ENCODE assay signal across 12 cellular contexts in genomic region chr10:27529010-27529783, GRCh38. TPM values are rescaled to one million over a fixed set of nuclear protein-coding genes. Genes with fewer than 3 reads are reported as not detected.
DNase-seq lines count a peak whose midpoint lies in the region; ATAC-seq, FAIRE-seq and TF ChIP-seq lines count a peak whose summit lies in the region.
"Had no signal": no experiment of that assay in that cellular context is flagged by ENCODE, and none has a peak within 500 bp of the region (broad histone marks: within the 10 kb centered on the region; RNA-seq: fewer than 3 reads in every experiment).

No MANE protein-coding gene starts in this region.

- POLR2A ChIA-PET in CD4-positive, alpha-beta T cell (lab: Charles Lee): interaction anchor here (2.8 kb wide), 1 partner anchor 25 kb away, joined by 13 read pairs; the partner anchor contains the start of gene RAB18
- POLR2A ChIA-PET in naive thymus-derived CD8-positive, alpha-beta T cell (lab: Charles Lee): no interaction called here

- no peak for ATAC-seq in CD4-positive, alpha-beta T cell (ENCODE audit: poor library complexity)
- ATAC-seq in naive thymus-derived CD8-positive, alpha-beta T cell: no peak

- intact Hi-C loops in CD4-positive, alpha-beta T cell (cut with DNase I, micrococcal nuclease): no loop called here

- H4K20me1 ChIP-seq in astrocyte (ENCODE audit: insufficient read depth, low read length): peaks cover 56% of the 10 kb centered on the region

- no peak overlapping the region for H3K4me3 Mint-ChIP-seq in CD4-positive, alpha-beta T cell
- H3K4me3 Mint-ChIP-seq in astrocyte (ENCODE audit: unreplicated experiment): no peak overlapping the region
- peak overlapping the region in 1 of 10 donors; percentile 3 for H3K4me3 Mint-ChIP-seq in naive thymus-derived CD8-positive, alpha-beta T cell

- H3K9me3 ChIP-seq in CD4-positive, alpha-beta T cell (ENCODE audit: control insufficient read depth, low read length): no peaks in the 10 kb centered on the region
- H3K9me3 ChIP-seq in HUES64 (ENCODE audit: insufficient read depth, low read depth, low read length): no peaks in the 10 kb centered on the region
- no peaks in the 10 kb centered on the region for H3K9me3 ChIP-seq in astrocyte (ENCODE audit: insufficient read depth, low read depth, low read length)

- CTCF ChIA-PET in CD4-positive, alpha-beta T cell (lab: Charles Lee): interaction anchor here (1.0 kb wide), 1 partner anchor 10 kb away, joined by 3 read pairs; no protein-coding TSS in a partner anchor

- no CpG with 5 or more reads among the region's 3 CpGs for WGBS in HUES64

- peaks cover 48% of the 10 kb centered on the region for H3K36me3 Mint-ChIP-seq in CD4-positive, alpha-beta T cell (ENCODE audit: low read depth)
- H3K36me3 Mint-ChIP-seq in astrocyte (ENCODE audit: low read depth, unreplicated experiment): peaks cover 2% of the 10 kb centered on the region
- peaks cover 0 to 31% (median 3%) of the 10 kb centered on the region in 3 donors for H3K36me3 Mint-ChIP-seq in naive thymus-derived CD8-positive, alpha-beta T cell

- H3K27ac Mint-ChIP-seq in CD4-positive, alpha-beta T cell: peak overlapping the region; percentile 13
- peak overlapping the region; percentile 71 for H3K27ac Mint-ChIP-seq in astrocyte (ENCODE audit: unreplicated experiment)
- peak overlapping the region in 6 of 10 donors; percentile 3 to 75 (median 26) for H3K27ac Mint-ChIP-seq in naive thymus-derived CD8-positive, alpha-beta T cell

- FAIRE-seq in astrocyte (lab: Jason Lieb, UNC) (no peak), HTR-8/SVneo (lab: Jason Lieb, UNC) (no peak)

- H3K36me3 ChIP-seq in HUES64 (ENCODE audit: insufficient read depth, low read length): peaks cover 10% of the 10 kb centered on the region
- H3K36me3 ChIP-seq in astrocyte (ENCODE audit: insufficient read depth, low read length): peaks cover 7% of the 10 kb centered on the region

- H3K4me1 ChIP-seq in HUES64 (ENCODE audit: insufficient read depth, low read length) (peaks cover 21% of the 10 kb centered on the region), astrocyte (ENCODE audit: insufficient read depth, low read length) (no peaks in the 10 kb centered on the region)

- peaks cover 85% of the 10 kb centered on the region for H3K79me2 ChIP-seq in astrocyte (ENCODE audit: insufficient read depth, low read length)

- DNase-seq in CD4-positive, alpha-beta T cell: no peak
- DNase-seq in astrocyte (ENCODE audit: low read depth) (no peak), NCI-H2196 treated with DMSO at 0.1 percent for 48 hours (lab: John Stamatoyannopoulos, UW; ENCODE audit: unreplicated experiment) (no peak), HTR-8/SVneo (ENCODE audit: insufficient read length, low spot score) (no peak), NCI-H774 (lab: John Stamatoyannopoulos, UW) (no peak), DMS53 (lab: John Stamatoyannopoulos, UW) (no peak)
- no peak for DNase-seq in naive thymus-derived CD8-positive, alpha-beta T cell
- DNase-seq: EL; NCI-H1436 treated with DMSO at 0.1 percent for 48 hours; stimulated activated naive CD4-positive, alpha-beta T cell treated with Interleukin-2 at 50 U/mL for 16 hours had no signal

- no peak overlapping the region for H3K4me3 ChIP-seq in HUES64 (ENCODE audit: low read length)
- no peak overlapping the region for H3K4me3 ChIP-seq in astrocyte (ENCODE audit: insufficient read depth, low read depth, low read length)
- H3K4me3 ChIP-seq: cardiac muscle cell had no signal

- H3K27ac ChIP-seq in CD4-positive, alpha-beta T cell (ENCODE audit: low read depth, low read length): no peak overlapping the region
- H3K27ac ChIP-seq in HUES64 (ENCODE audit: low read depth, low read length) (peak overlapping the region; percentile 13; the same call in 1 of the 2 replicates), astrocyte (ENCODE audit: low read depth, low read length) (no peak overlapping the region)
- H3K27ac ChIP-seq: cardiac muscle cell had no signal

- no peak overlapping the region for H3K4me2 ChIP-seq in astrocyte (ENCODE audit: low read length)

- H2AFZ ChIP-seq in astrocyte (ENCODE audit: low read depth, low read length): no peak overlapping the region

- H3K4me1 Mint-ChIP-seq in CD4-positive, alpha-beta T cell (ENCODE audit: low read depth): peaks cover 62% of the 10 kb centered on the region
- peaks cover 28% of the 10 kb centered on the region for H3K4me1 Mint-ChIP-seq in astrocyte (ENCODE audit: low read depth, unreplicated experiment)
- H3K4me1 Mint-ChIP-seq in naive thymus-derived CD8-positive, alpha-beta T cell: peaks cover 20 to 64% (median 55%) of the 10 kb centered on the region in 4 donors

- H3K9ac ChIP-seq in HUES64 (ENCODE audit: low read depth, low read length) (0 out of 2 replicates have a peak overlapping the region, but pooled peaks have one; percentile 26), astrocyte (ENCODE audit: low read length) (no peak overlapping the region)

- TF ChIP-seq CTCF in CD4-positive, alpha-beta T cell (IDR thresholded peaks at IDR 0.05): no peak
- TF ChIP-seq CTCF in astrocyte (IDR thresholded peaks at IDR 0.05; ENCODE audit: insufficient read depth, low read depth, low read length): no peak

- no peaks in the 10 kb centered on the region for H3K27me3 Mint-ChIP-seq in CD4-positive, alpha-beta T cell
- no peaks in the 10 kb centered on the region for H3K27me3 Mint-ChIP-seq in astrocyte (ENCODE audit: low read depth, unreplicated experiment)
- no peaks in the 10 kb centered on the region for H3K27me3 Mint-ChIP-seq in naive thymus-derived CD8-positive, alpha-beta T cell

- no peaks in the 10 kb centered on the region for H3K9me3 Mint-ChIP-seq in CD4-positive, alpha-beta T cell
- H3K9me3 Mint-ChIP-seq in astrocyte (ENCODE audit: unreplicated experiment): no peaks in the 10 kb centered on the region
- no peaks in the 10 kb centered on the region for H3K9me3 Mint-ChIP-seq in naive thymus-derived CD8-positive, alpha-beta T cell

- no peaks in the 10 kb centered on the region for H3K27me3 ChIP-seq in CD4-positive, alpha-beta T cell (ENCODE audit: control insufficient read depth, insufficient read depth, low read length)
- no peaks in the 10 kb centered on the region for H3K27me3 ChIP-seq in HUES64 (ENCODE audit: insufficient read depth, low read length)
- H3K27me3 ChIP-seq in astrocyte (ENCODE audit: insufficient read depth, low read length): no peaks in the 10 kb centered on the region
- H3K27me3 ChIP-seq: cardiac muscle cell had no signal

RNA-seq across cellular contexts. Expression of gene RAB18, which starts 25.1 kb away (rescaled TPM):
- total RNA-seq in CD4-positive, alpha-beta T cell: 100 to 1,000 TPM; 120 to 130 TPM
- polyA plus RNA-seq in HUES64 (2013, experiment 1 of 2): 46.9 TPM
- polyA plus RNA-seq in HUES64 (2013, experiment 2 of 2): 44.1 TPM
- 162 and 179 TPM in 2 replicates for total RNA-seq in astrocyte
- total RNA-seq in naive thymus-derived CD8-positive, alpha-beta T cell: 10 to 100 TPM; 79.8 to 83.2 TPM
- 10 to 100 TPM; 65.4 to 82.4 (median 76.3) TPM for polyA plus RNA-seq in naive thymus-derived CD8-positive, alpha-beta T cell

Comparison
In these comparisons a context has a peak if more than half of its experiments do, and no peak if none do; other contexts are left out.
1. H3K27ac Mint-ChIP-seq: peak in every context shown above with its lines; median percentile 71 in astrocyte; 26 in naive thymus-derived CD8-positive, alpha-beta T cell; 13 in CD4-positive, alpha-beta T cell.